In genomic region chrX:134741801-134742200, GRCh38 we compare ENCODE assay signal across 26 cellular contexts.
"Had no signal": no experiment of that assay in that cellular context is flagged by ENCODE, and none has a peak within 500 bp of the region (broad histone marks: within the 10 kb centered on the region; RNA-seq: fewer than 3 reads in every experiment).

No MANE protein-coding gene starts in this region.

- H3K4me1 ChIP-seq: esophagus squamous epithelium, foreskin keratinocyte, parathyroid adenoma, right lobe of liver, tibial nerve, upper lobe of right lung, vagina had no signal

- H3K4me3 ChIP-seq: esophagus squamous epithelium, hepatocyte, left ventricle myocardium inferior, lung, psoas muscle, right lobe of liver, skin epidermis, testis, tibial nerve, upper lobe of right lung, vagina had no signal

- H3K9me3 ChIP-seq: esophagus squamous epithelium, left ventricle myocardium inferior, psoas muscle, right lobe of liver, testis, tibial nerve, upper lobe of right lung, vagina had no signal

- H3K27me3 ChIP-seq: foreskin keratinocyte, hepatocyte, right lobe of liver, testis, tibial nerve, upper lobe of right lung, vagina had no signal

- H3K36me3 ChIP-seq: esophagus squamous epithelium, left ventricle myocardium inferior, right lobe of liver, tibial nerve, upper lobe of right lung, vagina had no signal

- ATAC-seq: foreskin keratinocyte; left cardiac atrium; psoas muscle; right lobe of liver; stimulated activated naive B cell treated with anti-CD40 and anti-IgM and Interleukin-4, amounts not matched to agents 10 μg/mL and 1 μg/mL and 100 μg/mL, for 72 hours; stimulated activated naive CD8-positive, alpha-beta T cell treated with anti-CD3 and anti-CD28 coated beads, Interleukin-15, amount 100 ng/mL, for 72 hours; upper lobe of right lung had no signal

- DNase-seq: dermis blood vessel endothelial cell; esophagus squamous epithelium; foreskin keratinocyte; head of caudate nucleus; kidney; left cardiac atrium; left ventricle myocardium inferior; mesenchymal stem cell; midbrain; naive B cell; nephron progenitor cell; psoas muscle; retina; right lobe of liver; stimulated activated CD4-positive, alpha-beta T cell treated with anti-CD3 and anti-CD28 coated beads, Interleukin-2, amount 100 ng/mL, for 24 hours; stimulated activated CD4-positive, alpha-beta T cell treated with anti-CD3 and anti-CD28 coated beads, Interleukin-4, amount 100 ng/mL, for 4 hours; stimulated activated naive B cell treated with anti-CD40 and anti-IgM and Interleukin-4, amounts not matched to agents 10 μg/mL and 1 μg/mL and 100 μg/mL, for 72 hours; stimulated activated naive CD8-positive, alpha-beta T cell treated with anti-CD3 and anti-CD28 coated beads, Interleukin-15, amount 100 ng/mL, for 72 hours; testis; upper lobe of right lung had no signal

- H3K27ac ChIP-seq: esophagus squamous epithelium, foreskin keratinocyte, hepatocyte, left ventricle myocardium inferior, parathyroid adenoma, psoas muscle, right lobe of liver, testis, tibial nerve, upper lobe of right lung, vagina had no signal
